ENCODE assay signal across 18 cellular contexts in genomic region chr20:7656662-7657061, GRCh38.
DNase-seq lines count a peak whose midpoint lies in the region; ATAC-seq, FAIRE-seq and TF ChIP-seq lines count a peak whose summit lies in the region.
"Had no signal": no experiment of that assay in that cellular context is flagged by ENCODE, and none has a peak within 500 bp of the region (broad histone marks: within the 10 kb centered on the region; RNA-seq: fewer than 3 reads in every experiment).

No MANE protein-coding gene starts in this region.

- no peak overlapping the region for H4K8ac ChIP-seq in H1 (ENCODE audit: extremely low read depth, insufficient read depth, low read length)

- H3K9ac ChIP-seq in HUES6 (ENCODE audit: low read length) (no peak overlapping the region), H1 (replicated peaks in 1 of 4; ENCODE audit: extremely low read depth in 1 of 4, low read depth in 3 of 4, low read length in 3 of 4) (no peak overlapping the region)

- H3K9me3 ChIP-seq in HUES6 (ENCODE audit: control insufficient read depth, insufficient read depth, low read depth, low read length) (no peaks in the 10 kb centered on the region), H1 (ENCODE audit: insufficient read depth in 2 of 2, low read depth in 1 of 2, low read length in 1 of 2) (no peaks in the 10 kb centered on the region)
- H3K9me3 ChIP-seq: Caco-2 had no signal

- H3K4me3 ChIP-seq in GM23338 (no peak overlapping the region), HUES6 (ENCODE audit: low read depth, low read length) (peak overlapping the region; percentile 38; the same call in 1 of the 2 replicates), H1 (ENCODE audit: extremely low read depth in 1 of 4, insufficient read depth in 2 of 4, low read depth in 3 of 4, low read length in 4 of 4) (no peak overlapping the region)

- intact Hi-C loops in Right ventricle myocardium superior (cut with DNase I), result no loop called here

- no peak overlapping the region for H3K14ac ChIP-seq in H1 (ENCODE audit: insufficient read length)

- no peak for TF ChIP-seq POLR2A in H1 (IDR thresholded peaks at IDR 0.05; ENCODE audit: control extremely low read depth in 1 of 2, low read depth in 2 of 2, low read length in 2 of 2)
- TF ChIP-seq POLR2A in GM12891 (IDR thresholded peaks at IDR 0.05; ENCODE audit: low read depth, low read length), result no peak

- no peak for TF ChIP-seq EP300 in H1 (IDR thresholded peaks at IDR 0.05; ENCODE audit: borderline replicate concordance in 1 of 2, low read depth in 2 of 2, low read length in 2 of 2)

- H4K20me1 ChIP-seq in GM23338 (replicated peaks; ENCODE audit: insufficient read depth) (no peaks in the 10 kb centered on the region), H1 (replicated peaks in 1 of 2; ENCODE audit: control insufficient read depth in 1 of 2, insufficient read depth in 2 of 2, low read length in 2 of 2) (no peaks in the 10 kb centered on the region)

- no peaks in the 10 kb centered on the region for H3K9me3 Mint-ChIP-seq in GM23338

- DNase-seq in GM23338 (ENCODE audit: low spot score) (peak; percentile 27), H1 (ENCODE audit: low read depth in 1 of 2, low spot score in 2 of 2) (no peak), iPS-NIHi11 (ENCODE audit: low spot score) (peak; percentile 7), GM12891 (ENCODE audit: insufficient read length, low spot score) (no peak), Right ventricle myocardium superior (no peak), cerebellar cortex (ENCODE audit: low spot score) (no peak)
- DNase-seq: AML-193; Caco-2; CD4-positive, alpha-beta T cell; GF-D8; HCEC 1CT; KG1 had no signal

- 0 out of 2 replicates have a peak overlapping the region, but pooled peaks have one; percentile 60 for H2BK12ac ChIP-seq in H1 (ENCODE audit: low read depth, low read length)

- H3K4me2 ChIP-seq in GM23338 (no peak overlapping the region), H1 (ENCODE audit: insufficient read depth in 1 of 2, low read depth in 2 of 2, low read length in 2 of 2) (0 out of 4 replicates have a peak overlapping the region, but pooled peaks of 1 of the 2 experiments have one; percentile 2)

- no peak overlapping the region for H3K23ac ChIP-seq in H1 (ENCODE audit: insufficient read length)

- H3K79me2 ChIP-seq in GM23338 (replicated peaks; ENCODE audit: insufficient read depth) (no peaks in the 10 kb centered on the region), H1 (ENCODE audit: control insufficient read depth in 1 of 2, insufficient read depth in 2 of 2, low read length in 2 of 2) (no peaks in the 10 kb centered on the region)

- no peaks in the 10 kb centered on the region for H3K36me3 ChIP-seq in GM23338 (ENCODE audit: insufficient read depth)
- H3K36me3 ChIP-seq in HUES6 (ENCODE audit: control insufficient read depth, insufficient read depth, low read length), result no peaks in the 10 kb centered on the region
- H3K36me3 ChIP-seq in H1 (ENCODE audit: control insufficient read depth in 2 of 4, insufficient read depth in 4 of 4, low read length in 3 of 4), result no peaks in the 10 kb centered on the region

- CTCF ChIA-PET in H1 (lab: Charles Lee; ENCODE audit: partially characterized antibody), result no interaction called here

- no peaks in the 10 kb centered on the region for H3K9me2 ChIP-seq in GM23338 (ENCODE audit: insufficient read depth)

- H3K36me3 Mint-ChIP-seq in GM23338 (ENCODE audit: low read depth), result no peaks in the 10 kb centered on the region

- H2AFZ ChIP-seq in GM23338, result peak overlapping the region; percentile 26; the same call in 1 of the 2 replicates
- no peak overlapping the region for H2AFZ ChIP-seq in H1 (ENCODE audit: low read length)

- no peak overlapping the region for H3K18ac ChIP-seq in H1 (ENCODE audit: extremely low read depth, low read length)

- H4K5ac ChIP-seq in H1 (ENCODE audit: insufficient read length, low read depth, low read length), result no peak overlapping the region

- H3K4me1 ChIP-seq in GM23338 (ENCODE audit: insufficient read depth) (peaks cover 35% of the 10 kb centered on the region), HUES6 (ENCODE audit: control insufficient read depth, insufficient read depth, low read length) (peaks cover 12% of the 10 kb centered on the region), H1 (replicated peaks in 1 of 4; ENCODE audit: control insufficient read depth in 3 of 4, insufficient read depth in 4 of 4, low read length in 3 of 4) (0 out of 7 replicates have a peak, but pooled peaks cover 0 to 3% (median 0%) of the 10 kb centered on the region in 4 experiments)
- H3K4me1 ChIP-seq: Caco-2 had no signal

- H2BK15ac ChIP-seq in H1 (ENCODE audit: low read length), result no peak overlapping the region

- no peaks in the 10 kb centered on the region for H3K79me1 ChIP-seq in H1 (ENCODE audit: low read depth, low read length)

- H3K4me3 Mint-ChIP-seq in GM23338, result no peak overlapping the region
- H3K4me3 Mint-ChIP-seq: CD4-positive, alpha-beta T cell had no signal

- H3F3A ChIP-seq in GM23338 (replicated peaks; ENCODE audit: low read depth), result no peaks in the 10 kb centered on the region

- ATAC-seq in GM23338 (peak; percentile 87), Right ventricle myocardium superior (ENCODE audit: poor library complexity) (no peak)

- H3K23me2 ChIP-seq in H1 (ENCODE audit: low read depth, low read length), result no peaks in the 10 kb centered on the region; the same call in 1 of the 2 replicates

- H3K27ac Mint-ChIP-seq in GM23338, result peak overlapping the region; percentile 16; the same call in 1 of the 2 replicates
- H3K27ac Mint-ChIP-seq: CD4-positive, alpha-beta T cell had no signal

- H3K56ac ChIP-seq in H1 (replicated peaks; ENCODE audit: insufficient read length, low read depth, low read length), result no peak overlapping the region

- TF ChIP-seq CTCF in GM23338 (conservative IDR thresholded peaks at IDR 0.05; ENCODE audit: low read depth in 2 of 2) (no peak), H1 (IDR thresholded peaks at IDR 0.05; ENCODE audit: control extremely low read depth in 1 of 3, insufficient read depth in 1 of 3, low read depth in 1 of 3, low read length in 3 of 3) (no peak)

- TF ChIP-seq RAD21 in H1 (IDR thresholded peaks at IDR 0.05 in 1 of 2, conservative IDR thresholded peaks at IDR 0.05 in 1 of 2; ENCODE audit: low read depth in 2 of 2, low read length in 2 of 2), result no peak

- H3K27ac ChIP-seq in GM23338 (ENCODE audit: low read depth), result no peak overlapping the region
- H3K27ac ChIP-seq in HUES6 (ENCODE audit: low read depth, low read length), result no peak overlapping the region
- H3K27ac ChIP-seq in H1 (ENCODE audit: low read depth, low read length), result no peak overlapping the region
- H3K27ac ChIP-seq: C4-2B, HL-60 had no signal

- no peak overlapping the region for H4K91ac ChIP-seq in H1 (replicated peaks; ENCODE audit: insufficient read length, low read length)

- no peak overlapping the region for H2BK20ac ChIP-seq in H1 (ENCODE audit: low read length)

- no peak overlapping the region for H3K4ac ChIP-seq in H1 (replicated peaks; ENCODE audit: insufficient read length, low read depth, low read length)

- H2BK120ac ChIP-seq in H1 (replicated peaks; ENCODE audit: low read depth, low read length), result no peak overlapping the region

- 78% methylated on average over 3 of the region's 3 CpGs; no CpG with 5 or more reads in 1 of the 2 experiments for WGBS in H1 (ENCODE audit: extremely low coverage in 1 of 2, insufficient coverage in 1 of 2, insufficient read length in 1 of 2, insufficient replicate concordance in 2 of 2, low coverage in 1 of 2, low lambda C conversion rate in 2 of 2, missing lambda C conversion rate in 1 of 2), 2 experiments

- no peak overlapping the region for H2AK5ac ChIP-seq in H1 (ENCODE audit: low read depth, low read length)

- peaks cover 40% of the 10 kb centered on the region for H3K4me1 Mint-ChIP-seq in GM23338

- H3K27me3 ChIP-seq in GM23338 (ENCODE audit: insufficient read depth) (no peaks in the 10 kb centered on the region), HUES6 (ENCODE audit: control insufficient read depth, insufficient read depth, low read length) (no peaks in the 10 kb centered on the region), H1 (replicated peaks in 1 of 4; ENCODE audit: control insufficient read depth in 3 of 4, extremely low read depth in 1 of 4, insufficient read depth in 3 of 4, low read length in 3 of 4) (no peaks in the 10 kb centered on the region)

- POLR2A ChIA-PET in H1 (lab: Charles Lee; ENCODE audit: partially characterized antibody), result no interaction called here

- no peak overlapping the region; the same call in 1 of the 2 replicates for H2BK5ac ChIP-seq in H1 (ENCODE audit: low read depth, low read length)

- peaks cover 2% of the 10 kb centered on the region for H3K27me3 Mint-ChIP-seq in GM23338 (ENCODE audit: insufficient read depth, low read depth, poor library complexity)
- H3K27me3 Mint-ChIP-seq: CD4-positive, alpha-beta T cell had no signal

- FAIRE-seq in H1 (lab: Jason Lieb, UNC) (peak; percentile 13), GM12891 (lab: Jason Lieb, UNC) (no peak)
- FAIRE-seq: A204.1, D721Med, H54 had no signal

TF ChIP-seq in H1, 55 proteins besides CTCF, POLR2A, EP300 and RAD21 (continues in another document):
- peak; percentile 51; the same call in 1 of the 2 replicates for TF ChIP-seq YY1 (IDR thresholded peaks at IDR 0.05; ENCODE audit: low read depth, low read length)

TF ChIP-seq in GM12891, 5 proteins besides CTCF, POLR2A, EP300 and RAD21:
- no peak for TF ChIP-seq TAF1 (IDR thresholded peaks at IDR 0.05; ENCODE audit: low read depth, low read length)
- TF ChIP-seq POLR2AphosphoS5 (IDR thresholded peaks at IDR 0.05; ENCODE audit: low read depth, low read length), result no peak
- no peak for TF ChIP-seq SPI1 (IDR thresholded peaks at IDR 0.05; ENCODE audit: low read depth, low read length)
- no peak for TF ChIP-seq POU2F2 (IDR thresholded peaks at IDR 0.05; ENCODE audit: low read depth, low read length)
- TF ChIP-seq PAX5 (IDR thresholded peaks at IDR 0.05; ENCODE audit: insufficient read depth, low read length, severe bottlenecking), result no peak
TF ChIP-seq in GM12891: peak in this region for 0.

Comparison
In these comparisons a context has a peak if more than half of its experiments do, and no peak if none do; other contexts are left out.
1. DNase-seq: peak in GM23338 (single experiment) and iPS-NIHi11 (single experiment); none in H1 (0 of 2), GM12891 (single experiment), Right ventricle myocardium superior (single experiment) and cerebellar cortex (single experiment).